Comparison of ENCODE assay signal across 16 cellular contexts in genomic region chr6:3358413-3359090, GRCh38.
DNase-seq lines count a peak whose midpoint lies in the region; ATAC-seq and TF ChIP-seq lines count a peak whose summit lies in the region.
"Had no signal": no experiment of that assay in that cellular context is flagged by ENCODE, and none has a peak within 500 bp of the region (broad histone marks: within the 10 kb centered on the region; RNA-seq: fewer than 3 reads in every experiment).

No MANE protein-coding gene starts in this region.

- H4K20me1 ChIP-seq in BLaER1: no peaks in the 10 kb centered on the region

- no peaks in the 10 kb centered on the region for H3K36me3 Mint-ChIP-seq in dendritic cell treated with granulocyte-macrophage colony-stimulating factor and Interleukin-4, amounts not matched to agents 40 ng/mL and 50 ng/mL, for 4 days (ENCODE audit: low read depth)
- H3K36me3 Mint-ChIP-seq: CD4-positive, CD25-positive, alpha-beta regulatory T cell had no signal

- no peaks in the 10 kb centered on the region for H3K9me3 Mint-ChIP-seq in dendritic cell treated with granulocyte-macrophage colony-stimulating factor and Interleukin-4, amounts not matched to agents 40 ng/mL and 50 ng/mL, for 4 days
- H3K9me3 Mint-ChIP-seq: CD4-positive, CD25-positive, alpha-beta regulatory T cell had no signal

- peaks cover 15% of the 10 kb centered on the region for H3K27me3 Mint-ChIP-seq in dendritic cell treated with granulocyte-macrophage colony-stimulating factor and Interleukin-4, amounts not matched to agents 40 ng/mL and 50 ng/mL, for 4 days

- no peak overlapping the region for H3K4me3 Mint-ChIP-seq in dendritic cell treated with granulocyte-macrophage colony-stimulating factor and Interleukin-4, amounts not matched to agents 40 ng/mL and 50 ng/mL, for 4 days

- H3K9me3 ChIP-seq in BLaER1 (no peaks in the 10 kb centered on the region), tibial artery (no peaks in the 10 kb centered on the region)
- H3K9me3 ChIP-seq: A549, SK-N-SH had no signal

- no peak overlapping the region for H3K4me3 ChIP-seq in BLaER1
- no peak overlapping the region for H3K4me3 ChIP-seq in tibial artery
- H3K4me3 ChIP-seq: A549 had no signal

- DNase-seq in NCI-H526 treated with DMSO at 0.1 percent for 48 hours (lab: John Stamatoyannopoulos, UW): peak; percentile 80
- peak; percentile 53 for DNase-seq in posterior vena cava (ENCODE audit: low spot score)
- no peak for DNase-seq in Ammon's horn (ENCODE audit: low spot score)
- no peak for DNase-seq in tibial artery
- DNase-seq in SKM-1 treated with dmso at 0.1 percent for 144 hours (lab: John Stamatoyannopoulos, UW; ENCODE audit: unreplicated experiment): no peak
- DNase-seq: CD4-positive, CD25-positive, alpha-beta regulatory T cell; KG1; NCI-H146; NCI-H2081; SK-N-SH had no signal

- H3K36me3 ChIP-seq in BLaER1 (no peaks in the 10 kb centered on the region), tibial artery (no peaks in the 10 kb centered on the region)

- H3K4me2 ChIP-seq in BLaER1: peak overlapping the region; percentile 90; the same call in 1 of the 2 replicates
- H3K4me2 ChIP-seq: SK-N-SH had no signal

- H3K4me1 ChIP-seq in BLaER1 (peaks cover 57% of the 10 kb centered on the region), tibial artery (peaks cover 0 to 23% (median 16%) of the 10 kb centered on the region in 4 donors)

- no peak for ATAC-seq in GM18858 (IDR thresholded peaks at IDR 0.05; ENCODE audit: unreplicated experiment)
- ATAC-seq: A549, Panc1, Right ventricle myocardium inferior had no signal

- intact Hi-C loops in dendritic cell treated with granulocyte-macrophage colony-stimulating factor and Interleukin-4, amounts not matched to agents 40 ng/mL and 50 ng/mL, for 4 days (cut with micrococcal nuclease): no loop called here
- intact Hi-C loops in posterior vena cava (cut with DNase I): no loop called here
- intact Hi-C loops in tibial artery (cut with DNase I; ENCODE audit: low total_unique reads): loop anchor here (10.0 kb wide), 1 partner anchor 376 kb away; no protein-coding TSS in a partner anchor

- no peak overlapping the region for H3K27ac ChIP-seq in BLaER1
- H3K27ac ChIP-seq in tibial artery: no peak overlapping the region

- H3K9ac ChIP-seq in BLaER1: no peak overlapping the region
- H3K9ac ChIP-seq: SK-N-SH had no signal

- peak overlapping the region; percentile 56 for H3K27ac Mint-ChIP-seq in dendritic cell treated with granulocyte-macrophage colony-stimulating factor and Interleukin-4, amounts not matched to agents 40 ng/mL and 50 ng/mL, for 4 days

- H3K27me3 ChIP-seq in BLaER1 (no peaks in the 10 kb centered on the region), tibial artery (no peaks in the 10 kb centered on the region)

- no peak for TF ChIP-seq CTCF in tibial artery (IDR thresholded peaks at IDR 0.05)

- H3K4me1 Mint-ChIP-seq in dendritic cell treated with granulocyte-macrophage colony-stimulating factor and Interleukin-4, amounts not matched to agents 40 ng/mL and 50 ng/mL, for 4 days (ENCODE audit: low read depth): peaks cover 38% of the 10 kb centered on the region

Comparison
In these comparisons a context has a peak if more than half of its experiments do, and no peak if none do; other contexts are left out.
1. DNase-seq: peak in NCI-H526 treated with DMSO at 0.1 percent for 48 hours (single experiment) and posterior vena cava (single experiment); none in Ammon's horn (single experiment), tibial artery (0 of 2) and SKM-1 treated with dmso at 0.1 percent for 144 hours (single experiment).